In genomic region chr12:569803-570236, GRCh38 we compare ENCODE assay signal across 8 cellular contexts.
DNase-seq lines count a peak whose midpoint lies in the region; ATAC-seq and TF ChIP-seq lines count a peak whose summit lies in the region.

No MANE protein-coding gene starts in this region.

- in situ Hi-C loops in astrocyte of the cerebellum (cut with HindIII; ENCODE audit: low sequenced_read_pairs): loop anchor here (5.0 kb wide), 1 partner anchor 247 kb away; no protein-coding TSS in a partner anchor

- no peak for TF ChIP-seq POLR2A in vagina (IDR thresholded peaks at IDR 0.05)

- under 1% methylated on average over 31 of the region's 39 CpGs for WGBS in hepatocyte (ENCODE audit: low lambda C conversion rate, missing lambda C conversion rate)

- H3K4me2 ChIP-seq in hepatocyte: peak overlapping the region; percentile 95

- peak; percentile 94 for TF ChIP-seq CTCF in BJ (IDR thresholded peaks at IDR 0.05; ENCODE audit: insufficient read depth, low read depth, low read length)
- TF ChIP-seq CTCF in astrocyte of the cerebellum (IDR thresholded peaks at IDR 0.05; ENCODE audit: low read depth, low read length, missing control alignments): peak; percentile 83
- TF ChIP-seq CTCF in hepatocyte (IDR thresholded peaks at IDR 0.05; ENCODE audit: poor library complexity): peak; percentile 96
- TF ChIP-seq CTCF in vagina (IDR thresholded peaks at IDR 0.05): peak; percentile 89 to 94 (median 93)

- peak; percentile 61 for ATAC-seq in GM21390 (IDR thresholded peaks at IDR 0.05; ENCODE audit: unreplicated experiment)

- H3K36me3 ChIP-seq in BJ (ENCODE audit: control insufficient read depth, insufficient read depth, low read length) (no peaks in the 10 kb centered on the region), hepatocyte (replicated peaks; ENCODE audit: insufficient read depth, low read depth) (no peaks in the 10 kb centered on the region), vagina (no peaks in the 10 kb centered on the region)

- peak overlapping the region; percentile 76 for H2AFZ ChIP-seq in hepatocyte

- POLR2A ChIA-PET in BJ (lab: Charles Lee): interaction anchor here (1.2 kb wide), 1 partner anchor 181 kb away, joined by 3 read pairs; no protein-coding TSS in a partner anchor

- H4K20me1 ChIP-seq in hepatocyte (ENCODE audit: insufficient read depth, poor library complexity, severe bottlenecking): no peaks in the 10 kb centered on the region

- H3K9me2 ChIP-seq in hepatocyte (replicated peaks; ENCODE audit: insufficient read depth): no peaks in the 10 kb centered on the region

- peak overlapping the region; percentile 59 for H3K4me3 ChIP-seq in BJ (ENCODE audit: low read depth, low read length)
- peak overlapping the region; percentile 47 for H3K4me3 ChIP-seq in astrocyte of the cerebellum (ENCODE audit: low read depth, low read length)
- peak overlapping the region; percentile 63 for H3K4me3 ChIP-seq in hepatocyte
- H3K4me3 ChIP-seq in vagina: peak overlapping the region; percentile 54 to 57

- H3K27ac ChIP-seq in hepatocyte: peak overlapping the region; percentile 90
- H3K27ac ChIP-seq in vagina: peak overlapping the region; percentile 92

- DNase-seq in BJ (ENCODE audit: low read depth) (no peak), NCI-H1092 (lab: John Stamatoyannopoulos, UW) (peak; percentile 82), T1000 (lab: John Stamatoyannopoulos, UW) (peak; percentile 80), astrocyte of the cerebellum (ENCODE audit: low read depth) (peak; percentile 48), hepatocyte (ENCODE audit: low spot score) (peak; percentile 95), renal cortical epithelial cell (ENCODE audit: low read depth) (peak; percentile 33), vagina (ENCODE audit: extremely low spot score in 2 of 2) (no peak)

- no peaks in the 10 kb centered on the region; the same call in 1 of the 2 replicates for H3K27me3 ChIP-seq in BJ (ENCODE audit: control insufficient read depth, insufficient read depth, low read length)
- H3K27me3 ChIP-seq in hepatocyte: no peaks in the 10 kb centered on the region
- no peaks in the 10 kb centered on the region for H3K27me3 ChIP-seq in vagina

- H3K9me3 ChIP-seq in hepatocyte (ENCODE audit: low read depth) (no peaks in the 10 kb centered on the region), vagina (no peaks in the 10 kb centered on the region)

- CTCF ChIA-PET in BJ (lab: Yijun Ruan, JAX): interaction anchor here (0.6 to 9.7 kb wide), 24 partner anchors 10 to 1035 kb away, joined by 3 to 85 read pairs (median 3); partner anchors contain the start of genes RAD52 and WNK1

- intact Hi-C loops in vagina (cut with DNase I): loop anchor here (2.0 kb wide), 3 partner anchors 183 to 381 kb away; partner anchors contain the start of gene WNK1

- no peaks in the 10 kb centered on the region for H3K79me2 ChIP-seq in hepatocyte

- peaks cover 26% of the 10 kb centered on the region for H3K4me1 ChIP-seq in hepatocyte (ENCODE audit: insufficient read depth)
- H3K4me1 ChIP-seq in vagina: peaks cover 44% of the 10 kb centered on the region

Comparison
In these comparisons a context has a peak if more than half of its experiments do, and no peak if none do; other contexts are left out.
1. DNase-seq: peak in NCI-H1092 (single experiment), T1000 (single experiment), astrocyte of the cerebellum (single experiment), hepatocyte (single experiment) and renal cortical epithelial cell (single experiment); none in BJ (single experiment) and vagina (0 of 2).
2. Peak in every context shown above with its lines, with median percentiles within 50 percentile points of each other: H3K4me3 ChIP-seq and CTCF ChIP-seq.